1 cellular context compared by ENCODE assay signal in the genomic region with DNA sequence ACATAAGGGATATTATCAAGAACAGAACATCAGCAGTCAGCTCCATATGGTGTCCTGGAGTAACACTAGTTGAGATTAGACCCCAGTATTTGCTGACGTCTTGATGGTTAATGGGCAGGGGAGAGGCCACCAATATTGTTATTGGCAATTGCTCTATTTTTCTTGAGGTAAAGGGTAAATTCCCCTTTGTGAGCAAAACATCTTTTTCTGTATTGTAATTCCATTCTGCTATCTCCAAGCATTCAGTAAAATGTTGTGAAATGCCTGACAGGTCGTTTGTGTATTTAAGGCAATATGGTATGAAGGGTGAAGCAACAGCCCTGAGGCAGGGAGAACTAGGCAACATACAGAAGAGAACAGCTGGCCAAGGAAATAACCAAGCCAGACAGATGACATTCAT.
TF ChIP-seq lines count a peak whose summit lies in the region.

No MANE protein-coding gene starts in this region.

TF ChIP-seq in HepG2, 621 proteins besides CTCF, POLR2A, EP300 and RAD21:
- TF ChIP-seq ZNF430 (CRISPR knock-in tag; IDR thresholded peaks at IDR 0.05) (no peak), MAFK (conservative IDR thresholded peaks at IDR 0.05 in 1 of 2, IDR thresholded peaks at IDR 0.05 in 1 of 2; ENCODE audit: low read length in 2 of 2) (no peak), ZNF609 (CRISPR knock-in tag; IDR thresholded peaks at IDR 0.05; ENCODE audit: borderline replicate concordance) (no peak), ZNF326 (CRISPR knock-in tag; IDR thresholded peaks at IDR 0.05; ENCODE audit: borderline replicate concordance) (no peak), RFX1 (IDR thresholded peaks at IDR 0.05) (no peak), SMAD1 (CRISPR knock-in tag; IDR thresholded peaks at IDR 0.05; ENCODE audit: borderline replicate concordance, low read depth) (no peak), CENPBD1 (CRISPR knock-in tag; IDR thresholded peaks at IDR 0.05; ENCODE audit: borderline replicate concordance, low read depth) (no peak), JARID2 (CRISPR knock-in tag; IDR thresholded peaks at IDR 0.05; ENCODE audit: insufficient replicate concordance) (no peak), SIN3B (IDR thresholded peaks at IDR 0.05; ENCODE audit: low read length) (no peak), SIN3A (IDR thresholded peaks at IDR 0.05; ENCODE audit: borderline replicate concordance, low read depth, low read length) (no peak), SP1 (IDR thresholded peaks at IDR 0.05) (no peak), SP1 (CRISPR knock-in tag; IDR thresholded peaks at IDR 0.05) (no peak), KLF16 (CRISPR knock-in tag; IDR thresholded peaks at IDR 0.05) (no peak), CEBPB (IDR thresholded peaks at IDR 0.05; ENCODE audit: borderline replicate concordance, low read depth, low read length) (peak; percentile 92), ATF4 (CRISPR knock-in tag; IDR thresholded peaks at IDR 0.05) (no peak), ZNF562 (CRISPR knock-in tag; IDR thresholded peaks at IDR 0.05; ENCODE audit: borderline replicate concordance) (no peak), ZNF703 (CRISPR knock-in tag; IDR thresholded peaks at IDR 0.05; ENCODE audit: borderline replicate concordance) (no peak), ZNF138 (CRISPR knock-in tag; IDR thresholded peaks at IDR 0.05; ENCODE audit: low read depth) (no peak), ZNF839 (CRISPR knock-in tag; IDR thresholded peaks at IDR 0.05; ENCODE audit: borderline replicate concordance) (no peak), RELA (CRISPR knock-in tag; IDR thresholded peaks at IDR 0.05) (no peak), NFE2L1 (CRISPR knock-in tag; IDR thresholded peaks at IDR 0.05; ENCODE audit: borderline replicate concordance) (no peak), ZNF841 (CRISPR knock-in tag; IDR thresholded peaks at IDR 0.05; ENCODE audit: borderline replicate concordance) (no peak), ZNF552 (CRISPR knock-in tag; IDR thresholded peaks at IDR 0.05; ENCODE audit: borderline replicate concordance) (no peak), ZMYM3 (CRISPR knock-in tag; IDR thresholded peaks at IDR 0.05) (peak; percentile 38; the same call in 1 of the 2 replicates), FOXA1 (IDR thresholded peaks at IDR 0.05) (no peak), FOXA1 (CRISPR knock-in tag; IDR thresholded peaks at IDR 0.05) (peak; percentile 46; the same call in 1 of the 2 replicates), ZNF30 (CRISPR knock-in tag; IDR thresholded peaks at IDR 0.05) (no peak), ZNF235 (CRISPR knock-in tag; IDR thresholded peaks at IDR 0.05; ENCODE audit: borderline replicate concordance) (no peak), SMC3 (IDR thresholded peaks at IDR 0.05; ENCODE audit: low read length) (0 out of 2 replicates have a peak, but pooled peaks have one; percentile 1), CEBPG (CRISPR knock-in tag; IDR thresholded peaks at IDR 0.05) (peak; percentile 73), ZNF619 (CRISPR knock-in tag; IDR thresholded peaks at IDR 0.05) (no peak), AGO2 (optimal IDR thresholded peaks at IDR 0.05; ENCODE audit: low read depth, low read length) (no peak), TEAD3 (CRISPR knock-in tag; optimal IDR thresholded peaks at IDR 0.05; ENCODE audit: borderline replicate concordance) (peak; percentile 24), ZNF460 (CRISPR knock-in tag; IDR thresholded peaks at IDR 0.05; ENCODE audit: borderline replicate concordance) (no peak), KDM1A (CRISPR knock-in tag; IDR thresholded peaks at IDR 0.05) (peak; percentile 48; the same call in 1 of the 2 replicates), KIAA2018 (CRISPR knock-in tag; IDR thresholded peaks at IDR 0.05; ENCODE audit: borderline replicate concordance) (no peak), SNAPC2 (CRISPR knock-in tag; IDR thresholded peaks at IDR 0.05) (no peak)
- TF ChIP-seq, protein P1, sequence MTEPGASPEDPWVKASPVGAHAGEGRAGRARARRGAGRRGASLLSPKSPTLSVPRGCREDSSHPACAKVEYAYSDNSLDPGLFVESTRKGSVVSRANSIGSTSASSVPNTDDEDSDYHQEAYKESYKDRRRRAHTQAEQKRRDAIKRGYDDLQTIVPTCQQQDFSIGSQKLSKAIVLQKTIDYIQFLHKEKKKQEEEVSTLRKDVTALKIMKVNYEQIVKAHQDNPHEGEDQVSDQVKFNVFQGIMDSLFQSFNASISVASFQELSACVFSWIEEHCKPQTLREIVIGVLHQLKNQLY (CRISPR knock-in tag; IDR thresholded peaks at IDR 0.05) = no peak
- TF ChIP-seq, protein P2, sequence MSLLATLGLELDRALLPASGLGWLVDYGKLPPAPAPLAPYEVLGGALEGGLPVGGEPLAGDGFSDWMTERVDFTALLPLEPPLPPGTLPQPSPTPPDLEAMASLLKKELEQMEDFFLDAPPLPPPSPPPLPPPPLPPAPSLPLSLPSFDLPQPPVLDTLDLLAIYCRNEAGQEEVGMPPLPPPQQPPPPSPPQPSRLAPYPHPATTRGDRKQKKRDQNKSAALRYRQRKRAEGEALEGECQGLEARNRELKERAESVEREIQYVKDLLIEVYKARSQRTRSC (CRISPR knock-in tag; IDR thresholded peaks at IDR 0.05; ENCODE audit: low read depth) = no peak
